ENCODE assay signal across 17 cellular contexts in the genomic region with DNA sequence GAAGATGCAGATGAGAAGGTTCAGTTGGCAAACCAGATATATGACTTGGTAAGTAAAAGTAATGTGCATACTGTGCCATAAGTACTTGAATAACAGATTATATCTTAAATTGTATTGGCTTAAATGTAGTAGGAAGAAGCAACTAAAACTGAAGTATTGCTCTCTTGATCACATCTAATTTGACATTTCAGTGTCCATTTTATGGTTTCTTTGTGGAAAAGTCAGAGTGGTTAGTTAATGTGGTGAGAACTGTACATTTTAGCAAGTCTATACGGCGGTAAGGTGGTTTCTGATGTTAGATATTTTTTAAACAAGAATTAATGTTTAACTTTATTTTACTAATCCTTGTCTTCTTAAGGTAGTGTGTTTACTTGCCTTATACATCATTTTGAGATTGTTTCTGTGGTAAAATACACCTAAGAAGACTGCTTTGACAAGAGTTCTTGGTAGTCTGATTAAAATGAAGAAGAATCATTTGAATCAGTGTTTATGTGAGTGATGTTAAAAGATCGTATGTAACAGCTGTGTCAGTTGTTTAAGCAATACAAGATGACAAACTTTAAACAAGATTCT. TPM values are rescaled to one million over a fixed set of nuclear protein-coding genes. Genes with fewer than 3 reads are reported as not detected.
DNase-seq lines count a peak whose midpoint lies in the region; ATAC-seq and TF ChIP-seq lines count a peak whose summit lies in the region.
"Had no signal": no experiment of that assay in that cellular context is flagged by ENCODE, and none has a peak within 500 bp of the region (broad histone marks: within the 10 kb centered on the region; RNA-seq: fewer than 3 reads in every experiment).

No MANE protein-coding gene starts in this region.

- intact Hi-C loops in right lobe of liver (cut with DNase I), result no loop called here

- H3K27ac ChIP-seq in brain microvascular endothelial cell (no peak overlapping the region), right lobe of liver (no peak overlapping the region)
- H3K27ac ChIP-seq: heart right ventricle had no signal

- H3K4me1 ChIP-seq in right lobe of liver, result peaks cover 0 to 8% (median 0%) of the 10 kb centered on the region in 4 donors

- peak overlapping the region; percentile 86 for H3K27ac Mint-ChIP-seq in activated T-cell treated with anti-CD3 and anti-CD28 coated beads, Interleukin-2, amount 50 U/mL, for 72 hours
- H3K27ac Mint-ChIP-seq: WTC11 had no signal

- peaks cover 15% of the 10 kb centered on the region for H3K36me3 ChIP-seq in brain microvascular endothelial cell (replicated peaks)
- peaks cover 0 to 41% (median 12%) of the 10 kb centered on the region in 4 donors for H3K36me3 ChIP-seq in right lobe of liver

- H3K4me3 Mint-ChIP-seq in activated T-cell treated with anti-CD3 and anti-CD28 coated beads, Interleukin-2, amount 50 U/mL, for 72 hours, result peak overlapping the region; percentile 49 to 81
- H3K4me3 Mint-ChIP-seq: WTC11 had no signal

- no peaks in the 10 kb centered on the region for H3K27me3 Mint-ChIP-seq in activated T-cell treated with anti-CD3 and anti-CD28 coated beads, Interleukin-2, amount 50 U/mL, for 72 hours (ENCODE audit: low read depth)

- H3K4me3 ChIP-seq in brain microvascular endothelial cell (ENCODE audit: low read depth, low read length) (no peak overlapping the region), right lobe of liver (no peak overlapping the region)
- H3K4me3 ChIP-seq: heart right ventricle had no signal

- no peaks in the 10 kb centered on the region for H3K27me3 ChIP-seq in brain microvascular endothelial cell (replicated peaks)
- no peaks in the 10 kb centered on the region for H3K27me3 ChIP-seq in right lobe of liver
- H3K27me3 ChIP-seq: heart right ventricle had no signal

- H3K9me3 ChIP-seq in right lobe of liver, result no peaks in the 10 kb centered on the region
- H3K9me3 ChIP-seq: heart right ventricle had no signal

- DNase-seq in activated T-cell treated with anti-CD3 and anti-CD28 coated beads, Interleukin-2, amount 50 U/mL, for 72 hours, result no peak
- DNase-seq in activated T-cell treated with anti-CD3 and anti-CD28 coated beads, Interleukin-2, amount 50 U/mL, for 1 hour, result no peak
- DNase-seq in iPS-NIHi11 (ENCODE audit: low spot score), result no peak
- no peak for DNase-seq in brain microvascular endothelial cell
- DNase-seq in right lobe of liver, result no peak
- DNase-seq: activated T-cell treated with anti-CD3 and anti-CD28 coated beads, Interleukin-2, amount 50 U/mL, for 48 hours; anterior cingulate cortex; EL; heart right ventricle; MM.1S; NCI-H2029; NCI-H774; stimulated activated naive CD4-positive, alpha-beta T cell treated with Interleukin-2 at 50 U/mL for 16 hours had no signal

- no peak for TF ChIP-seq CTCF in brain microvascular endothelial cell (IDR thresholded peaks at IDR 0.05; ENCODE audit: low read depth, low read length, missing control alignments)
- no peak for TF ChIP-seq CTCF in right lobe of liver (IDR thresholded peaks at IDR 0.05)

- WGBS in right lobe of liver (ENCODE audit: insufficient coverage, low coverage, low lambda C conversion rate, missing lambda C conversion rate), result 81% methylated on average over 3 of the region's 3 CpGs

- in situ Hi-C loops in brain microvascular endothelial cell (cut with HindIII; ENCODE audit: low pct_ligation_motif_present, low sequenced_read_pairs), result no loop called here

- no peak for TF ChIP-seq POLR2A in right lobe of liver (IDR thresholded peaks at IDR 0.05)

- peaks cover 17 to 30% of the 10 kb centered on the region in 2 donors for H3K36me3 Mint-ChIP-seq in activated T-cell treated with anti-CD3 and anti-CD28 coated beads, Interleukin-2, amount 50 U/mL, for 72 hours (ENCODE audit: insufficient read depth in 2 of 2)

- ATAC-seq in activated T-cell treated with anti-CD3 and anti-CD28 coated beads, Interleukin-2, amount 50 U/mL, for 72 hours (replicated peaks in 1 of 2), result peak; percentile 52 to 65
- ATAC-seq in HG02588 (IDR thresholded peaks at IDR 0.05; ENCODE audit: unreplicated experiment) (peak; percentile 23), HG03354 (IDR thresholded peaks at IDR 0.05; ENCODE audit: poor library complexity, severe bottlenecking, unreplicated experiment) (peak; percentile 54), esophagus mucosa (no peak), right lobe of liver (no peak)
- ATAC-seq: heart right ventricle, WTC11 had no signal

- peaks cover 34% of the 10 kb centered on the region for H3K4me1 Mint-ChIP-seq in activated T-cell treated with anti-CD3 and anti-CD28 coated beads, Interleukin-2, amount 50 U/mL, for 72 hours (ENCODE audit: low read depth)

- no peaks in the 10 kb centered on the region for H3K9me3 Mint-ChIP-seq in activated T-cell treated with anti-CD3 and anti-CD28 coated beads, Interleukin-2, amount 50 U/mL, for 72 hours

RNA-seq across cellular contexts. Expression of a gene that starts 5.1 kb away (rescaled TPM):
- total RNA-seq in activated T-cell treated with anti-CD3 and anti-CD28 coated beads, Interleukin-2, amount 50 U/mL, for 72 hours, result 10 to 100 TPM; 40.3 to 45.1 TPM
- total RNA-seq in esophagus mucosa (9.0 TPM), right lobe of liver (1 to 10 TPM; 4.5 to 6.5 (median 6.2) TPM)

RNA-seq across cellular contexts. Expression of a gene that starts 32.8 kb away (rescaled TPM):
- total RNA-seq in activated T-cell treated with anti-CD3 and anti-CD28 coated beads, Interleukin-2, amount 50 U/mL, for 72 hours, result not detected
- 0.76 TPM for total RNA-seq in esophagus mucosa
- total RNA-seq in right lobe of liver, result 10 to 100 TPM; 24.3 to 45.8 (median 34.9) TPM

Comparison
In these comparisons a context has a peak if more than half of its experiments do, and no peak if none do; other contexts are left out.
1. ATAC-seq: peak in activated T-cell treated with anti-CD3 and anti-CD28 coated beads, Interleukin-2, amount 50 U/mL, for 72 hours (2 of 2), HG02588 (single experiment) and HG03354 (single experiment); none in esophagus mucosa (single experiment) and right lobe of liver (0 of 4).
2. RNA of a gene that starts 32.8 kb away (total RNA-seq): 24.3 to 45.8 TPM in right lobe of liver; 0.76 TPM in esophagus mucosa (single experiment) and not detected in activated T-cell treated with anti-CD3 and anti-CD28 coated beads, Interleukin-2, amount 50 U/mL, for 72 hours; every median in the first group is over 10 times any median in the second.